8 cellular contexts compared by ENCODE assay signal in genomic region chr1:2290595-2291510, GRCh38.
DNase-seq lines count a peak whose midpoint lies in the region; TF ChIP-seq lines count a peak whose summit lies in the region.

No MANE protein-coding gene starts in this region.

- peaks cover 50% of the 10 kb centered on the region for H3K27me3 ChIP-seq in BLaER1
- no peaks in the 10 kb centered on the region for H3K27me3 ChIP-seq in GM23248 (replicated peaks; ENCODE audit: insufficient read depth)
- no peaks in the 10 kb centered on the region for H3K27me3 ChIP-seq in ovary
- no peaks in the 10 kb centered on the region for H3K27me3 ChIP-seq in hepatocyte

- no peak for TF ChIP-seq CTCF in fibroblast of the aortic adventitia (IDR thresholded peaks at IDR 0.05; ENCODE audit: insufficient read depth, low read length)
- TF ChIP-seq CTCF in ovary (IDR thresholded peaks at IDR 0.05), result no peak
- TF ChIP-seq CTCF in hepatocyte (IDR thresholded peaks at IDR 0.05; ENCODE audit: poor library complexity), result no peak

- peak; percentile 99 for DNase-seq in GM23248
- DNase-seq in RPMI8226, result peak; percentile 97
- DNase-seq in activated effector memory CD4-positive, alpha-beta T cell treated with Interleukin-2 at 50 U/mL for 16 hours, result peak; percentile 78
- DNase-seq in fibroblast of the aortic adventitia (ENCODE audit: low read depth), result peak; percentile 98
- DNase-seq in ovary, result peak; percentile 68 to 83 (median 78)
- no peak for DNase-seq in hepatocyte (ENCODE audit: low spot score)

- WGBS in GM23248 (ENCODE audit: low coverage in 1 of 2, low lambda C conversion rate in 2 of 2, missing lambda C conversion rate in 2 of 2), 2 experiments, result 4 to 6% methylated on average over 38 to 41 of the region's 41 CpGs
- WGBS in ovary, 3 donors, result 7% methylated on average over 41 of the region's 41 CpGs
- 87% methylated on average over 37 of the region's 41 CpGs for WGBS in hepatocyte (ENCODE audit: low lambda C conversion rate, missing lambda C conversion rate)

- H3K9ac ChIP-seq in BLaER1 (no peak overlapping the region), GM23248 (peak overlapping the region; percentile 75)

- H3K9me2 ChIP-seq in GM23248 (ENCODE audit: insufficient read depth) (no peaks in the 10 kb centered on the region), hepatocyte (replicated peaks; ENCODE audit: insufficient read depth) (no peaks in the 10 kb centered on the region)

- no peaks in the 10 kb centered on the region for H3K9me3 ChIP-seq in BLaER1
- H3K9me3 ChIP-seq in GM23248 (ENCODE audit: low read depth), result no peaks in the 10 kb centered on the region
- no peaks in the 10 kb centered on the region for H3K9me3 ChIP-seq in ovary
- H3K9me3 ChIP-seq in hepatocyte (ENCODE audit: low read depth), result no peaks in the 10 kb centered on the region

- no peak for TF ChIP-seq POLR2A in ovary (IDR thresholded peaks at IDR 0.05)

- H3K4me3 ChIP-seq in BLaER1 (peak overlapping the region; percentile 56), GM23248 (peak overlapping the region; percentile 67), fibroblast of the aortic adventitia (ENCODE audit: low read depth, low read length) (peak overlapping the region; percentile 54), ovary (peak overlapping the region; percentile 23), hepatocyte (no peak overlapping the region)

- H3K36me3 ChIP-seq in BLaER1 (no peaks in the 10 kb centered on the region), GM23248 (ENCODE audit: low read depth) (no peaks in the 10 kb centered on the region), ovary (no peaks in the 10 kb centered on the region), hepatocyte (replicated peaks; ENCODE audit: insufficient read depth, low read depth) (no peaks in the 10 kb centered on the region)

- H3F3A ChIP-seq in GM23248 (ENCODE audit: insufficient read depth), result peaks cover 19% of the 10 kb centered on the region

- H4K20me1 ChIP-seq in BLaER1, result peaks cover 100% of the 10 kb centered on the region
- H4K20me1 ChIP-seq in GM23248 (ENCODE audit: insufficient read depth), result no peaks in the 10 kb centered on the region
- peaks cover 88% of the 10 kb centered on the region for H4K20me1 ChIP-seq in hepatocyte (ENCODE audit: insufficient read depth, poor library complexity, severe bottlenecking)

- no peak overlapping the region for H2AFZ ChIP-seq in GM23248
- no peak overlapping the region for H2AFZ ChIP-seq in hepatocyte

- H3K27ac ChIP-seq in BLaER1 (peak overlapping the region; percentile 41; the same call in 1 of the 2 replicates), GM23248 (peak overlapping the region; percentile 81), ovary (peak overlapping the region in 1 of 2 donors; percentile 37), temporal lobe (ENCODE audit: low read depth, low read length) (peak overlapping the region; percentile 69), hepatocyte (no peak overlapping the region)

- intact Hi-C loops in ovary (cut with DNase I), result no loop called here

- H3K79me2 ChIP-seq in GM23248 (ENCODE audit: insufficient read depth) (peaks cover 96% of the 10 kb centered on the region), hepatocyte (peaks cover 99% of the 10 kb centered on the region)

- TF ChIP-seq EP300 in ovary (IDR thresholded peaks at IDR 0.05), result peak; percentile 50

- peaks cover 75% of the 10 kb centered on the region for H3K4me1 ChIP-seq in BLaER1
- peaks cover 51% of the 10 kb centered on the region for H3K4me1 ChIP-seq in GM23248 (ENCODE audit: insufficient read depth)
- H3K4me1 ChIP-seq in ovary (ENCODE audit: insufficient read depth), result peaks cover 20% of the 10 kb centered on the region
- H3K4me1 ChIP-seq in hepatocyte (ENCODE audit: insufficient read depth), result no peaks in the 10 kb centered on the region

- peak overlapping the region; percentile 98 for H3K4me2 ChIP-seq in BLaER1
- peak overlapping the region; percentile 76 for H3K4me2 ChIP-seq in GM23248 (ENCODE audit: unreplicated experiment)
- H3K4me2 ChIP-seq in hepatocyte, result no peak overlapping the region

- in situ Hi-C loops in GM23248 (cut with MboI), result no loop called here
